In the genomic region with DNA sequence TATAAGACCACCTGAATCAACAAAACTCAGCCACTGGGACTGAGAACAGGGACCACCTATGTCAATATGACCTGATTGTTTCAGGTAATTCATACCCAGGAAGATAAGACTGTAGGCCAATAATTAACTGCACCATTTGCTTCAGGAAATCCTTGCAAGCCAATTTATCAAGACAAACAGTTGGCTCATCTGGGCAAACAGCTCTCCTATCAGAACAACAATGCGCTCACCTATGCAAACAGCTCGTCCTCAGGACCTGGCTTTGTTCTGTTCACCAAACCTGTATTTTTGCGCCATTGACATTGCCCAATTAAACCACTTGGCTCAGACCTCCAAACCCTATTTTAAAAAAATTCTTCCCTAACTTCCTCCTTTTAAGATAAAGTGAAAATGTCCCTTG, we compare ENCODE assay signal across 23 cellular contexts.
DNase-seq lines count a peak whose midpoint lies in the region; ATAC-seq, FAIRE-seq and TF ChIP-seq lines count a peak whose summit lies in the region.
"Had no signal": no experiment of that assay in that cellular context is flagged by ENCODE, and none has a peak within 500 bp of the region (broad histone marks: within the 10 kb centered on the region; RNA-seq: fewer than 3 reads in every experiment).

No MANE protein-coding gene starts in this region.

- H3K27me3 ChIP-seq in bronchial epithelial cell (ENCODE audit: control insufficient read depth, insufficient read depth, low read length) = no peaks in the 10 kb centered on the region
- H3K27me3 ChIP-seq in dorsolateral prefrontal cortex = peaks cover 0 to 14% (median 0%) of the 10 kb centered on the region in 45 donors
- H3K27me3 ChIP-seq: left lung, ovary, SJCRH30 had no signal

- intact Hi-C loops in dorsolateral prefrontal cortex (cut with DNase I) = no loop called here

- no peak overlapping the region for H3K4me3 ChIP-seq in bronchial epithelial cell (ENCODE audit: low read depth, low read length)
- no peak overlapping the region for H3K4me3 ChIP-seq in dorsolateral prefrontal cortex
- H3K4me3 ChIP-seq: left lung, ovary, SJCRH30 had no signal

- TF ChIP-seq CTCF in bronchial epithelial cell (IDR thresholded peaks at IDR 0.05; ENCODE audit: insufficient read depth, low read length, severe bottlenecking) (no peak), dorsolateral prefrontal cortex (IDR thresholded peaks at IDR 0.05 in 54 of 56, conservative IDR thresholded peaks at IDR 0.05 in 2 of 56; ENCODE audit: low read depth in 1 of 56, partially characterized antibody in 56 of 56) (no peak)

- peak; percentile 50 for FAIRE-seq in bronchial epithelial cell (lab: Jason Lieb, UNC)

- DNase-seq in Kasumi-1 (lab: John Stamatoyannopoulos, UW) (peak; percentile 15 to 44), NCI-H146 (lab: John Stamatoyannopoulos, UW) (peak; percentile 81), NCI-H748 (lab: John Stamatoyannopoulos, UW; ENCODE audit: unreplicated experiment) (peak; percentile 100), bronchial epithelial cell (ENCODE audit: low read depth) (no peak), COLO829 (ENCODE audit: low spot score) (no peak), dorsolateral prefrontal cortex (no peak)
- no peak for DNase-seq in activated CD4-positive, CD25-positive, alpha-beta regulatory T cell (lab: John Stamatoyannopoulos, UW)
- DNase-seq: activated CD8-positive, alpha-beta memory T cell treated with anti-CD3 and anti-CD28 coated beads for 24 hours; activated naive CD4-positive, alpha-beta T cell treated with anti-CD3 and anti-CD28 coated beads for 36 hours; activated T-cell treated with anti-CD3 and anti-CD28 coated beads, Interleukin-2, amount 50 U/mL, for 4 hours; amygdala; dermis blood vessel endothelial cell; left lung; midbrain; NCI-H1048; NCI-H446; ovary; PC-3; right cardiac atrium; SJCRH30; stimulated activated CD4-positive, alpha-beta T cell treated with anti-CD3 and anti-CD28 coated beads, Interleukin-12 subunit alpha, Interleukin-12 subunit beta, amount 100 ng/mL, for 4 hours had no signal

- no peak for ATAC-seq in HG03135 (IDR thresholded peaks at IDR 0.05; ENCODE audit: unreplicated experiment)
- ATAC-seq: activated T-cell treated with anti-CD3 and anti-CD28 coated beads, Interleukin-2, amount 50 U/mL, for 4 hours; left lung; natural killer cell treated with Interleukin-12 subunit alpha and Interleukin-12 subunit beta and Interleukin-15 and Interleukin-18, amount 100 ng/mL, for 72 hours; PC-3; right cardiac atrium had no signal

- no peak overlapping the region for H3K27ac ChIP-seq in dorsolateral prefrontal cortex
- H3K27ac ChIP-seq: left lung, ovary, SJCRH30 had no signal

- no peaks in the 10 kb centered on the region for H3K36me3 ChIP-seq in bronchial epithelial cell (ENCODE audit: control insufficient read depth, insufficient read depth, low read length)
- H3K36me3 ChIP-seq: left lung, ovary, SJCRH30 had no signal

Comparison
In these comparisons a context has a peak if more than half of its experiments do, and no peak if none do; other contexts are left out.
1. DNase-seq: peak in Kasumi-1 (2 of 2), NCI-H146 (single experiment) and NCI-H748 (single experiment); none in bronchial epithelial cell (single experiment), COLO829 (single experiment), activated CD4-positive, CD25-positive, alpha-beta regulatory T cell (0 of 4) and dorsolateral prefrontal cortex (0 of 10).